Comparison of ENCODE assay signal across 1 cellular context in genomic region chr7:151379534-151380198, GRCh38.
TF ChIP-seq lines count a peak whose summit lies in the region.

No MANE protein-coding gene starts in this region.

TF ChIP-seq in K562, 482 proteins besides CTCF, POLR2A, EP300 and RAD21:
- TF ChIP-seq POLR2G (IDR thresholded peaks at IDR 0.05; ENCODE audit: low read depth, low read length) (peak; percentile 68), ARID3A (IDR thresholded peaks at IDR 0.05; ENCODE audit: borderline replicate concordance, low read depth, low read length) (no peak), CBFB (CRISPR knock-in tag; IDR thresholded peaks at IDR 0.05) (peak; percentile 58; the same call in 1 of the 2 replicates), RBM22 (IDR thresholded peaks at IDR 0.05; ENCODE audit: low read depth, low read length, poor library complexity, severe bottlenecking) (peak; percentile 73)
